In genomic region chr6:155108070-155108815, GRCh38 we compare ENCODE assay signal across 1 cellular context.
TF ChIP-seq lines count a peak whose summit lies in the region.

No MANE protein-coding gene starts in this region.

TF ChIP-seq in SK-N-SH treated with all-trans-retinoic acid at 6 μM for 48 hours, 23 proteins besides CTCF, POLR2A, EP300 and RAD21:
- no peak for TF ChIP-seq POU6F1 (CRISPR knock-in tag; IDR thresholded peaks at IDR 0.05; ENCODE audit: borderline replicate concordance, low read depth)
